In genomic region chr11:64317325-64317960, GRCh38 we compare ENCODE assay signal across 8 cellular contexts. TPM values are rescaled to one million over a fixed set of nuclear protein-coding genes. Genes with fewer than 3 reads are reported as not detected.
DNase-seq lines count a peak whose midpoint lies in the region; ATAC-seq and TF ChIP-seq lines count a peak whose summit lies in the region.

Gene TRMT112 (minus strand): TSS chr11:64317559. CDS start chr11:64317526, 33 bp downstream.

- ATAC-seq in HG03439 (IDR thresholded peaks at IDR 0.05; ENCODE audit: unreplicated experiment): peak; percentile 60
- ATAC-seq in activated CD4-positive, alpha-beta T cell treated with anti-CD3 and anti-CD28 coated beads for 36 hours: peak; percentile 85

- CTCF ChIA-PET in activated CD4-positive, alpha-beta T cell treated with anti-CD3 and anti-CD28 coated beads for 36 hours (lab: Charles Lee): interaction anchor here (0.6 to 3.3 kb wide), 20 partner anchors 10 to 1634 kb away, joined by 3 to 36 read pairs (median 4); partner anchors contain the start of genes CATSPERZ, ESRRA, FERMT3 and FKBP2

- intact Hi-C loops in activated CD4-positive, alpha-beta T cell treated with anti-CD3 and anti-CD28 coated beads for 36 hours (cut with DNase I, micrococcal nuclease): loop anchor here (1.0 to 5.0 kb wide), 11 partner anchors 12 to 1590 kb away; partner anchors contain the start of genes ESRRA (in 2 of the 2), BAD (in 1 of the 2), CCDC88B (in 1 of the 2) and FKBP2 (in 1 of the 2)

- H3K27me3 Mint-ChIP-seq in activated CD4-positive, alpha-beta T cell treated with anti-CD3 and anti-CD28 coated beads for 36 hours: no peaks in the 10 kb centered on the region

- H3K27ac Mint-ChIP-seq in activated CD4-positive, alpha-beta T cell treated with anti-CD3 and anti-CD28 coated beads for 36 hours: peak within 1 kb of the TSS; percentile 99

- peaks cover 35% of the 10 kb centered on the region for H3K36me3 Mint-ChIP-seq in activated CD4-positive, alpha-beta T cell treated with anti-CD3 and anti-CD28 coated beads for 36 hours (ENCODE audit: low read depth)

- no peak for TF ChIP-seq CTCF in choroid plexus epithelial cell (conservative IDR thresholded peaks at IDR 0.05; ENCODE audit: low read depth, low read length)

- H3K4me3 ChIP-seq in choroid plexus epithelial cell (ENCODE audit: low read depth, low read length): peak within 1 kb of the TSS; percentile 99

- peak within 1 kb of the TSS; percentile 97 for H3K4me3 Mint-ChIP-seq in activated CD4-positive, alpha-beta T cell treated with anti-CD3 and anti-CD28 coated beads for 36 hours

- POLR2A ChIA-PET in activated CD4-positive, alpha-beta T cell treated with anti-CD3 and anti-CD28 coated beads for 36 hours (lab: Charles Lee): interaction anchor here (0.6 to 1.7 kb wide), 19 partner anchors 13 to 1652 kb away, joined by 3 to 18 read pairs (median 5); partner anchors contain the start of genes C11orf98, CSKMT, ESRRA and FERMT3

- H3K4me1 Mint-ChIP-seq in activated CD4-positive, alpha-beta T cell treated with anti-CD3 and anti-CD28 coated beads for 36 hours: peaks cover 31% of the 10 kb centered on the region

- TF ChIP-seq POLR2A in GM19099 (IDR thresholded peaks at IDR 0.05; ENCODE audit: extremely low read depth, insufficient read length, low read depth): peak; percentile 86

- DNase-seq in AG20443 (ENCODE audit: low spot score) (peak; percentile 89), NCI-H524 (lab: John Stamatoyannopoulos, UW) (peak; percentile 95 to 98), choroid plexus epithelial cell (ENCODE audit: low read depth) (peak; percentile 99), kidney glomerular epithelial cell (lab: John Stamatoyannopoulos, UW) (peak; percentile 99)
- peak; percentile 98 for DNase-seq in activated CD4-positive, alpha-beta T cell treated with anti-CD3 and anti-CD28 coated beads for 36 hours
- DNase-seq in stimulated activated CD4-positive, alpha-beta T cell treated with anti-CD3 and anti-CD28 coated beads, Interleukin-1b, Interleukin-23, amount 100 ng/mL, for 24 hours (ENCODE audit: low read depth in 4 of 4, low spot score in 1 of 4): peak; percentile 78 to 96 (median 94)

- H3K9me3 Mint-ChIP-seq in activated CD4-positive, alpha-beta T cell treated with anti-CD3 and anti-CD28 coated beads for 36 hours (ENCODE audit: low read depth): no peaks in the 10 kb centered on the region

RNA-seq across cellular contexts. Expression of gene TRMT112, which starts in this region (rescaled TPM):
- 100 to 1,000 TPM; 185 to 243 TPM for total RNA-seq in activated CD4-positive, alpha-beta T cell treated with anti-CD3 and anti-CD28 coated beads for 36 hours

Comparison
In these comparisons a context has a peak if more than half of its experiments do, and no peak if none do; other contexts are left out.
1. Peak in every context shown above with its lines: DNase-seq, ATAC-seq and H3K4me3 ChIP-seq.